In genomic region chr18:34649072-34649471, GRCh38 we compare ENCODE assay signal across 1 cellular context.
A peak's percentile ranks its signal among the peaks of the same experiment; 100 is the strongest.
TF ChIP-seq lines count a peak whose summit lies in the region.

No MANE protein-coding gene starts in this region.

TF ChIP-seq in HEK293, 187 proteins besides CTCF, POLR2A, EP300 and RAD21 (continued from another document):
- TF ChIP-seq ZBTB10 (tag by site-specific recombination; IDR thresholded peaks at IDR 0.05) = no peak
- TF ChIP-seq PATZ1 (tag by site-specific recombination; IDR thresholded peaks at IDR 0.05) = no peak
- TF ChIP-seq ZNF544 (tag by site-specific recombination; IDR thresholded peaks at IDR 0.05) = no peak
- TF ChIP-seq ZNF510 (tag by site-specific recombination; IDR thresholded peaks at IDR 0.05; ENCODE audit: insufficient replicate concordance) = no peak
- TF ChIP-seq ZNF132 (tag by site-specific recombination; IDR thresholded peaks at IDR 0.05; ENCODE audit: borderline replicate concordance) = no peak
- TF ChIP-seq ZNF280C (tag by site-specific recombination; IDR thresholded peaks at IDR 0.05) = no peak
- no peak for TF ChIP-seq HOXC10 (CRISPR knock-in tag; IDR thresholded peaks at IDR 0.05)
- no peak for TF ChIP-seq ZNF174 (tag by site-specific recombination; IDR thresholded peaks at IDR 0.05)
- TF ChIP-seq SALL2 (tag by site-specific recombination; IDR thresholded peaks at IDR 0.05; ENCODE audit: borderline replicate concordance) = no peak
- no peak for TF ChIP-seq KLF1 (tag by site-specific recombination; IDR thresholded peaks at IDR 0.05)
- no peak for TF ChIP-seq EGR2 (tag by site-specific recombination; IDR thresholded peaks at IDR 0.05; ENCODE audit: low read depth)
- no peak for TF ChIP-seq GLI4 (tag by site-specific recombination; IDR thresholded peaks at IDR 0.05)
- TF ChIP-seq ZNF792 (tag by site-specific recombination; IDR thresholded peaks at IDR 0.05) = no peak
- TF ChIP-seq ZNF10 (tag by site-specific recombination; IDR thresholded peaks at IDR 0.05) = no peak
- TF ChIP-seq ZNF549 (tag by site-specific recombination; IDR thresholded peaks at IDR 0.05) = no peak
- peak; percentile 83 for TF ChIP-seq ZXDB (tag by site-specific recombination; IDR thresholded peaks at IDR 0.05)
- no peak for TF ChIP-seq ZNF433 (tag by site-specific recombination; IDR thresholded peaks at IDR 0.05; ENCODE audit: low read depth)
- no peak for TF ChIP-seq ZBTB17 (tag by site-specific recombination; IDR thresholded peaks at IDR 0.05)
- no peak for TF ChIP-seq ZNF292 (tag by site-specific recombination; IDR thresholded peaks at IDR 0.05; ENCODE audit: borderline replicate concordance, low read depth)
- no peak for TF ChIP-seq ZNF148 (tag by site-specific recombination; IDR thresholded peaks at IDR 0.05; ENCODE audit: borderline replicate concordance)
- TF ChIP-seq ZNF112 (tag by site-specific recombination; IDR thresholded peaks at IDR 0.05) = no peak
- no peak for TF ChIP-seq ZNF785 (tag by site-specific recombination; IDR thresholded peaks at IDR 0.05)
- TF ChIP-seq ZNF555 (tag by site-specific recombination; conservative IDR thresholded peaks at IDR 0.05) = no peak
- peak; percentile 34; the same call in 1 of the 2 replicates for TF ChIP-seq IKZF3 (tag by site-specific recombination; IDR thresholded peaks at IDR 0.05)
- TF ChIP-seq ZNF501 (tag by site-specific recombination; IDR thresholded peaks at IDR 0.05) = 0 out of 2 replicates have a peak, but pooled peaks have one; percentile 37
- TF ChIP-seq ZNF37A (tag by site-specific recombination; IDR thresholded peaks at IDR 0.05) = no peak
- TF ChIP-seq HOXA7 (CRISPR knock-in tag; IDR thresholded peaks at IDR 0.05; ENCODE audit: borderline replicate concordance) = no peak
- no peak for TF ChIP-seq ZNF391 (tag by site-specific recombination; IDR thresholded peaks at IDR 0.05; ENCODE audit: borderline replicate concordance, low read depth)
- no peak for TF ChIP-seq ZNF157 (tag by site-specific recombination; IDR thresholded peaks at IDR 0.05)
- no peak for TF ChIP-seq ZNF658 (tag by site-specific recombination; IDR thresholded peaks at IDR 0.05)
- TF ChIP-seq ZBTB11 (tag by site-specific recombination; conservative IDR thresholded peaks at IDR 0.05; ENCODE audit: low read depth) = no peak
- TF ChIP-seq ZNF629 (tag by site-specific recombination; IDR thresholded peaks at IDR 0.05) = peak; percentile 75
- TF ChIP-seq ZNF404 (tag by site-specific recombination; IDR thresholded peaks at IDR 0.05) = no peak
- no peak for TF ChIP-seq ZNF548 (tag by site-specific recombination; IDR thresholded peaks at IDR 0.05)
- peak; percentile 61; the same call in 1 of the 2 replicates for TF ChIP-seq OSR2 (tag by site-specific recombination; IDR thresholded peaks at IDR 0.05)
- no peak for TF ChIP-seq ZNF791 (tag by site-specific recombination; IDR thresholded peaks at IDR 0.05)
- no peak for TF ChIP-seq ZSCAN23 (tag by site-specific recombination; IDR thresholded peaks at IDR 0.05)
- no peak for TF ChIP-seq ZNF302 (tag by site-specific recombination; IDR thresholded peaks at IDR 0.05; ENCODE audit: low read depth)
- no peak for TF ChIP-seq ZNF239 (tag by site-specific recombination; IDR thresholded peaks at IDR 0.05)
- no peak for TF ChIP-seq ZNF223 (tag by site-specific recombination; IDR thresholded peaks at IDR 0.05)
- no peak for TF ChIP-seq ZNF692 (tag by site-specific recombination; IDR thresholded peaks at IDR 0.05)
- peak; percentile 52; the same call in 1 of the 2 replicates for TF ChIP-seq ZNF596 (tag by site-specific recombination; IDR thresholded peaks at IDR 0.05)
- no peak for TF ChIP-seq PRDM2 (tag by site-specific recombination; IDR thresholded peaks at IDR 0.05; ENCODE audit: borderline replicate concordance)
- no peak for TF ChIP-seq SCRT1 (tag by site-specific recombination; IDR thresholded peaks at IDR 0.05; ENCODE audit: borderline replicate concordance)
- no peak for TF ChIP-seq ZNF184 (tag by site-specific recombination; IDR thresholded peaks at IDR 0.05)
- TF ChIP-seq GLIS1 (tag by site-specific recombination; IDR thresholded peaks at IDR 0.05) = no peak
